Comparison of ENCODE assay signal across 1 cellular context in genomic region chr7:75611557-75612178, GRCh38.
A peak's percentile ranks its signal among the peaks of the same experiment; 100 is the strongest.
TF ChIP-seq lines count a peak whose summit lies in the region.

No MANE protein-coding gene starts in this region.

TF ChIP-seq in HepG2, 621 proteins besides CTCF, POLR2A, EP300 and RAD21 (continued from another document and continues in another):
- TF ChIP-seq MBNL3 (CRISPR knock-in tag; conservative IDR thresholded peaks at IDR 0.05) (no peak), MIXL1 (CRISPR knock-in tag; IDR thresholded peaks at IDR 0.05) (peak; percentile 22; the same call in 1 of the 2 replicates), ZNF761 (CRISPR knock-in tag; conservative IDR thresholded peaks at IDR 0.05) (peak; percentile 66; the same call in 1 of the 2 replicates), ZBTB39 (CRISPR knock-in tag; IDR thresholded peaks at IDR 0.05) (no peak), THAP7 (CRISPR knock-in tag; IDR thresholded peaks at IDR 0.05) (no peak), KLF9 (CRISPR knock-in tag; IDR thresholded peaks at IDR 0.05; ENCODE audit: low read depth) (no peak), ZNF205 (CRISPR knock-in tag; IDR thresholded peaks at IDR 0.05) (no peak; the same call in 1 of the 2 replicates), CHD4 (IDR thresholded peaks at IDR 0.05; ENCODE audit: borderline replicate concordance, low read length) (no peak), REPIN1 (CRISPR knock-in tag; IDR thresholded peaks at IDR 0.05; ENCODE audit: borderline replicate concordance, low read depth) (no peak; the same call in 1 of the 2 replicates), ZNF18 (CRISPR knock-in tag; IDR thresholded peaks at IDR 0.05; ENCODE audit: insufficient replicate concordance) (peak; percentile 19), TAF1 (CRISPR knock-in tag; IDR thresholded peaks at IDR 0.05) (peak; percentile 93), TFDP1 (CRISPR knock-in tag; IDR thresholded peaks at IDR 0.05; ENCODE audit: borderline replicate concordance) (peak; percentile 61), RNF2 (conservative IDR thresholded peaks at IDR 0.05; ENCODE audit: low read depth) (no peak), POLR2G (IDR thresholded peaks at IDR 0.05; ENCODE audit: low read depth, low read length) (peak; percentile 85), ZNF841 (CRISPR knock-in tag; IDR thresholded peaks at IDR 0.05; ENCODE audit: borderline replicate concordance) (no peak), ZSCAN31 (CRISPR knock-in tag; IDR thresholded peaks at IDR 0.05; ENCODE audit: low read depth) (no peak), KLF12 (CRISPR knock-in tag; IDR thresholded peaks at IDR 0.05; ENCODE audit: borderline replicate concordance) (0 out of 2 replicates have a peak, but pooled peaks have one; percentile 22), ZNF720 (CRISPR knock-in tag; IDR thresholded peaks at IDR 0.05) (no peak), RFX3 (CRISPR knock-in tag; IDR thresholded peaks at IDR 0.05) (0 out of 2 replicates have a peak, but pooled peaks have one; percentile 23), ZFAT (CRISPR knock-in tag; conservative IDR thresholded peaks at IDR 0.05) (no peak), SPEN (CRISPR knock-in tag; IDR thresholded peaks at IDR 0.05; ENCODE audit: low read depth) (peak; percentile 82; the same call in 1 of the 2 replicates), MEIS2 (CRISPR knock-in tag; IDR thresholded peaks at IDR 0.05) (0 out of 2 replicates have a peak, but pooled peaks have one; percentile 51), WIZ (CRISPR knock-in tag; IDR thresholded peaks at IDR 0.05) (no peak), TOE1 (CRISPR knock-in tag; IDR thresholded peaks at IDR 0.05) (no peak), MLLT10 (CRISPR knock-in tag; IDR thresholded peaks at IDR 0.05) (no peak), ZNF7 (CRISPR knock-in tag; IDR thresholded peaks at IDR 0.05) (no peak), ATF7 (IDR thresholded peaks at IDR 0.05) (no peak), ATF7 (CRISPR knock-in tag; IDR thresholded peaks at IDR 0.05) (no peak), PCBP2 (optimal IDR thresholded peaks at IDR 0.05; ENCODE audit: low read depth, low read length, poor library complexity, severe bottlenecking) (no peak), CHD2 (IDR thresholded peaks at IDR 0.05; ENCODE audit: low read depth, low read length) (no peak), ZNF713 (CRISPR knock-in tag; IDR thresholded peaks at IDR 0.05) (no peak), ZNF792 (CRISPR knock-in tag; IDR thresholded peaks at IDR 0.05) (no peak; the same call in none of the 2 replicates), ZHX1 (CRISPR knock-in tag; IDR thresholded peaks at IDR 0.05; ENCODE audit: low read depth) (no peak), ZNF512B (CRISPR knock-in tag; IDR thresholded peaks at IDR 0.05; ENCODE audit: borderline replicate concordance) (0 out of 2 replicates have a peak, but pooled peaks have one; percentile 55), PITX1 (CRISPR knock-in tag; IDR thresholded peaks at IDR 0.05) (0 out of 2 replicates have a peak, but pooled peaks have one; percentile 33), SMARCC2 (IDR thresholded peaks at IDR 0.05) (no peak), ZNF543 (CRISPR knock-in tag; IDR thresholded peaks at IDR 0.05) (0 out of 2 replicates have a peak, but pooled peaks have one; percentile 54), FOXP1 (IDR thresholded peaks at IDR 0.05) (no peak), FOXP1 (CRISPR knock-in tag; IDR thresholded peaks at IDR 0.05) (no peak), ZNF83 (CRISPR knock-in tag; IDR thresholded peaks at IDR 0.05; ENCODE audit: borderline replicate concordance) (0 out of 2 replicates have a peak, but pooled peaks have one; percentile 39), ZNF503 (CRISPR knock-in tag; IDR thresholded peaks at IDR 0.05) (no peak), ELK4 (CRISPR knock-in tag; IDR thresholded peaks at IDR 0.05; ENCODE audit: borderline replicate concordance) (no peak), SOX13 (IDR thresholded peaks at IDR 0.05) (no peak), SOX13 (CRISPR knock-in tag; conservative IDR thresholded peaks at IDR 0.05 in 1 of 2, IDR thresholded peaks at IDR 0.05 in 1 of 2) (peak in 1 of 2 experiments; percentile 11; a peak in 1 of 4 replicates), ZNF121 (CRISPR knock-in tag; IDR thresholded peaks at IDR 0.05) (peak; percentile 92), TARDBP (CRISPR knock-in tag; IDR thresholded peaks at IDR 0.05) (peak; percentile 65), ZNF280D (CRISPR knock-in tag; IDR thresholded peaks at IDR 0.05) (peak; percentile 81), ZNF282 (IDR thresholded peaks at IDR 0.05; ENCODE audit: partially characterized antibody) (no peak), CCDC6 (CRISPR knock-in tag; IDR thresholded peaks at IDR 0.05) (no peak), BATF2 (CRISPR knock-in tag; IDR thresholded peaks at IDR 0.05) (no peak), ZNF180 (CRISPR knock-in tag; IDR thresholded peaks at IDR 0.05; ENCODE audit: borderline replicate concordance, low read depth) (no peak)
